ENCODE assay signal across 9 cellular contexts in the genomic region with DNA sequence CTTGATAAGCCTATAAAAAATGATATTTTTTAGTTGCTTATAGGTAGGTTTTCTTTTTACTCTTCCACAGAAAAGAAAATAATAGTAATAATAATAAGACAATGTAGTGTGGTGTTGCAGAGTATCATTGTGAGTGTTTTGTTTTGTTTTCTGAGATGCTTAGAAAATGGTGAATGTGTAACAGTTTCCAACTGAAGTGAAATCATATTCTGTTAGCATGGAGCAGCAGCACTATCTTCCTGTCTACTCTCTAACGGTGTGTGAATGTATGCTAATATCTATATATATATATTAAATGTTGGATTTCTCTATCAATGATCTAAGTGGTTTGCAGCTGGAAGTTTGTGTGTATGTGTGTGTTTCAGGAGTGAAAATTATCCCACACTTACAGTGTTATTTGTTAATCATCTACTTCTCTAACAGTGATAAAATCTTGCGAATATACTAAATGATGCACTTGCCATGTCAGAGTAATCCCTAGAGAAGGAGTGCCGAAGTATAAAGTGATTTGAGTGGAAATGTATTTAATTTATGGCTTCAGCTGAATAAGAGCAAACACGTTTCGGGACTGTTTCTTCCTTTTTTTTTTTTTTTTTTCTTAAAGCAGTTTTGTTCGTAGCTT. TPM values are rescaled to one million over a fixed set of nuclear protein-coding genes. Genes with fewer than 3 reads are reported as not detected.
DNase-seq lines count a peak whose midpoint lies in the region; ATAC-seq, FAIRE-seq and TF ChIP-seq lines count a peak whose summit lies in the region.
"Had no signal": no experiment of that assay in that cellular context is flagged by ENCODE, and none has a peak within 500 bp of the region (broad histone marks: within the 10 kb centered on the region; RNA-seq: fewer than 3 reads in every experiment).

No MANE protein-coding gene starts in this region.

- ATAC-seq in SK-N-SH treated with all-trans-retinoic acid at 6 μM for 48 hours (no peak), T-cell (replicated peaks in 1 of 4) (no peak)

- H3K27ac ChIP-seq in SK-N-SH (ENCODE audit: low read depth in 2 of 2, low read length in 1 of 2) (peak overlapping the region; percentile 67 to 94), keratinocyte (ENCODE audit: control insufficient read depth, insufficient read depth, low read length) (no peak overlapping the region), substantia nigra (ENCODE audit: low read depth, low read length, poor library complexity, severe bottlenecking) (peak overlapping the region; percentile 94)

- H3K27me3 ChIP-seq in SK-N-SH (ENCODE audit: insufficient read depth) (no peaks in the 10 kb centered on the region), keratinocyte (ENCODE audit: control insufficient read depth, extremely low read depth, insufficient read depth, low read length) (no peaks in the 10 kb centered on the region)

- POLR2A ChIA-PET in SK-N-SH (lab: Yijun Ruan, JAX) (interaction anchor here (1.3 kb wide), 1 partner anchor 224 kb away, joined by 5 read pairs; no protein-coding TSS in a partner anchor), T-cell (lab: Charles Lee) (interaction anchor here (0.6 to 1.0 kb wide), 8 partner anchors 10 to 1318 kb away, joined by 3 to 7 read pairs (median 3); partner anchors contain the start of gene PRKACB (in 1 of the 2))

- H2AFZ ChIP-seq in SK-N-SH (ENCODE audit: low read depth) (peak overlapping the region; percentile 96), keratinocyte (ENCODE audit: control insufficient read depth, low read length) (no peak overlapping the region)

- H3K36me3 Mint-ChIP-seq in T-cell (peaks cover 2% of the 10 kb centered on the region), osteocyte (ENCODE audit: unreplicated experiment) (no peaks in the 10 kb centered on the region)

- peaks cover 11% of the 10 kb centered on the region for H3F3A ChIP-seq in SK-N-SH (replicated peaks; ENCODE audit: insufficient read depth)

- H4K20me1 ChIP-seq in SK-N-SH (ENCODE audit: insufficient read depth) (no peaks in the 10 kb centered on the region), keratinocyte (ENCODE audit: control insufficient read depth, extremely low read depth, insufficient read depth, low read length) (no peaks in the 10 kb centered on the region)

- peaks cover 2% of the 10 kb centered on the region for H3K9me1 ChIP-seq in keratinocyte (ENCODE audit: control insufficient read depth, extremely low read depth, insufficient read depth, low read length)

- 3% methylated on average over 6 of the region's 6 CpGs for WGBS in SK-N-SH (ENCODE audit: low lambda C conversion rate)

- no peak for TF ChIP-seq CTCF in SK-N-SH (IDR thresholded peaks at IDR 0.05)
- no peak for TF ChIP-seq CTCF in keratinocyte (optimal IDR thresholded peaks at IDR 0.05 in 1 of 3, IDR thresholded peaks at IDR 0.05 in 1 of 3, conservative IDR thresholded peaks at IDR 0.05 in 1 of 3; ENCODE audit: extremely low read depth in 1 of 3, insufficient read depth in 2 of 3, low read length in 3 of 3)
- no peak for TF ChIP-seq CTCF in osteocyte (IDR thresholded peaks at IDR 0.05)

- no peaks in the 10 kb centered on the region for H3K9me2 ChIP-seq in SK-N-SH

- peaks cover 17 to 18% of the 10 kb centered on the region in 2 experiments; a peak in 3 of 4 replicates for H3K4me1 ChIP-seq in SK-N-SH (ENCODE audit: control insufficient read depth in 1 of 2, insufficient read depth in 2 of 2, low read depth in 1 of 2, low read length in 1 of 2)
- H3K4me1 ChIP-seq in keratinocyte (ENCODE audit: control insufficient read depth, extremely low read depth, insufficient read depth, low read length) = peaks cover 17% of the 10 kb centered on the region

- peak overlapping the region; percentile 64 to 71 (median 70) for H3K4me3 Mint-ChIP-seq in T-cell
- H3K4me3 Mint-ChIP-seq in osteocyte (ENCODE audit: unreplicated experiment) = no peak overlapping the region

- no peak for TF ChIP-seq EP300 in SK-N-SH (IDR thresholded peaks at IDR 0.05; ENCODE audit: borderline replicate concordance in 1 of 2, low read depth in 1 of 2, low read length in 1 of 2)

- H3K4me1 Mint-ChIP-seq in T-cell = peaks cover 35 to 41% (median 38%) of the 10 kb centered on the region in 3 donors
- peaks cover 34% of the 10 kb centered on the region for H3K4me1 Mint-ChIP-seq in osteocyte (ENCODE audit: unreplicated experiment)

- peak overlapping the region; percentile 47 to 51 for H3K4me3 ChIP-seq in SK-N-SH (ENCODE audit: low read depth in 2 of 2, low read length in 1 of 2)
- no peak overlapping the region for H3K4me3 ChIP-seq in keratinocyte (ENCODE audit: control insufficient read depth in 2 of 3, extremely low read depth in 1 of 3, insufficient read depth in 2 of 3, low read depth in 1 of 3, low read length in 3 of 3)

- H3K27me3 Mint-ChIP-seq in T-cell (peaks cover 0 to 17% of the 10 kb centered on the region in 2 donors), osteocyte (ENCODE audit: unreplicated experiment) (no peaks in the 10 kb centered on the region)

- H3K4me2 ChIP-seq in SK-N-SH (peak overlapping the region; percentile 75), keratinocyte (ENCODE audit: control insufficient read depth, extremely low read depth, insufficient read depth, low read depth, low read length) (peak overlapping the region; percentile 77)

- H3K9me3 Mint-ChIP-seq in T-cell (peaks cover 0 to 2% (median 0%) of the 10 kb centered on the region in 3 donors), osteocyte (ENCODE audit: unreplicated experiment) (no peaks in the 10 kb centered on the region)
- H3K9me3 Mint-ChIP-seq: endodermal cell had no signal

- H3K79me2 ChIP-seq in SK-N-SH (ENCODE audit: insufficient read depth) = no peaks in the 10 kb centered on the region
- no peaks in the 10 kb centered on the region for H3K79me2 ChIP-seq in keratinocyte (ENCODE audit: control insufficient read depth, insufficient read depth, low read length)

- H3K9ac ChIP-seq in SK-N-SH (peak overlapping the region; percentile 45; the same call in 1 of the 2 replicates), keratinocyte (ENCODE audit: control insufficient read depth, extremely low read depth, insufficient read depth, low read length) (no peak overlapping the region)

- H3K9me3 ChIP-seq in SK-N-SH (no peaks in the 10 kb centered on the region), keratinocyte (ENCODE audit: control insufficient read depth, low read depth, low read length) (no peaks in the 10 kb centered on the region)

- dilution Hi-C loops in keratinocyte (cut with MboI; ENCODE audit: extremely low pct_ligation_motif_present, low sequenced_read_pairs) = no loop called here

- no peak for FAIRE-seq in keratinocyte (lab: Jason Lieb, UNC)

- CTCF ChIA-PET in SK-N-SH (lab: Yijun Ruan, JAX) (interaction anchor here (1.0 to 1.8 kb wide), 3 partner anchors 11 to 131 kb away, joined by 3 to 14 read pairs (median 5); no protein-coding TSS in a partner anchor), T-cell (lab: Charles Lee) (interaction anchor here in 1 of 2 donors (0.5 to 1.0 kb wide), 4 partner anchors 49 to 133 kb away, joined by 3 to 5 read pairs (median 4); no protein-coding TSS in a partner anchor)

- H3K36me3 ChIP-seq in SK-N-SH (replicated peaks in 1 of 2; ENCODE audit: control insufficient read depth in 1 of 2, insufficient read depth in 2 of 2, low read length in 1 of 2) (no peaks in the 10 kb centered on the region), keratinocyte (ENCODE audit: control insufficient read depth in 2 of 2, extremely low read depth in 1 of 2, insufficient read depth in 2 of 2, low read length in 2 of 2) (no peaks in the 10 kb centered on the region)

- TF ChIP-seq RAD21 in SK-N-SH (IDR thresholded peaks at IDR 0.05; ENCODE audit: low read length) = no peak

- H3K27ac Mint-ChIP-seq in T-cell (peak overlapping the region in 1 of 2 donors; percentile 85), osteocyte (ENCODE audit: unreplicated experiment) (no peak overlapping the region)

- DNase-seq in SK-N-SH (no peak), T-cell (no peak), keratinocyte (ENCODE audit: low read depth, low spot score) (no peak), substantia nigra (lab: John Stamatoyannopoulos, UW) (no peak), osteocyte (ENCODE audit: extremely low spot score, unreplicated experiment) (no peak), mesenteric fat pad (ENCODE audit: low spot score) (no peak)
- DNase-seq in activated CD8-positive, alpha-beta memory T cell treated with anti-CD3 and anti-CD28 coated beads for 24 hours = no peak

TF ChIP-seq in SK-N-SH, 30 proteins besides CTCF, POLR2A, EP300 and RAD21 (continues in another document):
- no peak for TF ChIP-seq MAX (IDR thresholded peaks at IDR 0.05; ENCODE audit: low read depth)

TF ChIP-seq in SK-N-SH treated with all-trans-retinoic acid at 6 μM for 48 hours, 23 proteins besides CTCF, POLR2A, EP300 and RAD21 (continues in another document):
- TF ChIP-seq ZFP3 (CRISPR knock-in tag; IDR thresholded peaks at IDR 0.05) (no peak), CREB5 (CRISPR knock-in tag; IDR thresholded peaks at IDR 0.05; ENCODE audit: low read depth) (no peak), ARNTL (CRISPR knock-in tag; IDR thresholded peaks at IDR 0.05; ENCODE audit: borderline replicate concordance, low read depth) (no peak), ISL1 (CRISPR knock-in tag; IDR thresholded peaks at IDR 0.05) (no peak), SNAI2 (CRISPR knock-in tag; IDR thresholded peaks at IDR 0.05) (no peak), ESRRG (CRISPR knock-in tag; IDR thresholded peaks at IDR 0.05) (no peak)

RNA-seq across cellular contexts. Expression of gene SAMD13, which starts 0.4 kb away (rescaled TPM):
- polyA plus RNA-seq in SK-N-SH (2012; rRNA removed) (1.3 and 1.9 TPM in 2 replicates), keratinocyte (0.32 to 0.75 TPM (median 0.48 TPM) in 3 replicates)
- polyA plus RNA-seq in SK-N-SH (2012; cell fraction: cytosol; rRNA removed) = 2.2 and 3.0 TPM in 2 replicates
- 0.23 and 0.46 TPM in 2 replicates for polyA plus RNA-seq in SK-N-SH (2012; cell fraction: nucleus; rRNA removed)
- total RNA-seq in T-cell (under 1 TPM in 1 of 5 donors, not detected in 4; 0.30 TPM), osteocyte (0.81 and 0.99 TPM in 2 replicates), mesenteric fat pad (0.61 TPM)
- 0.20 TPM for polyA plus RNA-seq in keratinocyte (2011; ENCODE audit: low read depth)
- polyA plus RNA-seq in keratinocyte (2011; cell fraction: cytosol; rRNA removed) = 0.51 and 0.85 TPM in 2 replicates
- 0.11 and 0.32 TPM in 2 replicates for polyA plus RNA-seq in keratinocyte (2011; cell fraction: nucleus; rRNA removed)
- 0.55 and 0.90 TPM in 2 replicates for polyA plus RNA-seq in keratinocyte (2012; ENCODE audit: low replicate concordance)
- polyA minus RNA-seq in keratinocyte = 0.54 TPM in 1 of 3 replicates, not detected in the others
- not detected for polyA minus RNA-seq in keratinocyte (2011; cell fraction: cytosol; rRNA and poly(A)+ RNA removed)
- polyA minus RNA-seq in keratinocyte (2011; cell fraction: nucleus; rRNA and poly(A)+ RNA removed) = not detected in 2 replicates

Comparison
In these comparisons a context has a peak if more than half of its experiments do, and no peak if none do; other contexts are left out.
1. H3K4me3 ChIP-seq: peak in SK-N-SH (2 of 2); none in keratinocyte (0 of 3).